ENCODE assay signal across 24 cellular contexts in genomic region chr14:29558516-29558915, GRCh38.
DNase-seq lines count a peak whose midpoint lies in the region; ATAC-seq and TF ChIP-seq lines count a peak whose summit lies in the region.
"Had no signal": no experiment of that assay in that cellular context is flagged by ENCODE, and none has a peak within 500 bp of the region (broad histone marks: within the 10 kb centered on the region; RNA-seq: fewer than 3 reads in every experiment).

No MANE protein-coding gene starts in this region.

- H3K4me1 ChIP-seq in naive thymus-derived CD4-positive, alpha-beta T cell (ENCODE audit: control insufficient read depth in 2 of 2, insufficient read depth in 2 of 2, low read length in 2 of 2): no peaks in the 10 kb centered on the region
- H3K4me1 ChIP-seq: tibial nerve had no signal

- CTCF ChIA-PET in naive thymus-derived CD4-positive, alpha-beta T cell (lab: Charles Lee): no interaction called here

- no peaks in the 10 kb centered on the region for H3K9me3 ChIP-seq in naive thymus-derived CD4-positive, alpha-beta T cell (ENCODE audit: control insufficient read depth in 2 of 3, low read length in 3 of 3)

- peak; percentile 41 for DNase-seq in AG08395 (ENCODE audit: low spot score)
- peak; percentile 84 for DNase-seq in HCEC 1CT
- peak; percentile 39 for DNase-seq in dedifferentiated amniotic fluid mesenchymal stem cell (ENCODE audit: extremely low spot score)
- DNase-seq in myocyte (ENCODE audit: low read depth): peak; percentile 27
- no peak for DNase-seq in midbrain (lab: John Stamatoyannopoulos, UW)
- DNase-seq in naive thymus-derived CD4-positive, alpha-beta T cell: no peak
- DNase-seq: activated CD4-positive, alpha-beta memory T cell treated with anti-CD3 and anti-CD28 coated beads, Interleukin-2, amount 10 ng/mL, durations not matched to agents 7 days and 5 days; activated effector memory CD4-positive, alpha-beta T cell treated with anti-CD3 and anti-CD28 coated beads, Interleukin-2, amount 50 U/mL, for 16 hours; foreskin melanocyte; Karpas-422; left ventricle myocardium superior; NCI-H1092; NCI-H1930; NCI-H69; SK-N-SH; stimulated activated CD4-positive, alpha-beta T cell treated with anti-CD3 and anti-CD28 coated beads, Interleukin-4, amount 100 ng/mL, for 4 hours; stimulated activated naive CD8-positive, alpha-beta T cell treated with anti-CD3 and anti-CD28 coated beads, Interleukin-15, Interleukin-2, amounts not matched to agents 100 U/mL and 50 U/mL, for 24 hours; T-helper 9 cell had no signal

- no peaks in the 10 kb centered on the region for H3K27me3 ChIP-seq in naive thymus-derived CD4-positive, alpha-beta T cell (ENCODE audit: control insufficient read depth in 2 of 2, insufficient read depth in 2 of 2, low read length in 2 of 2)
- H3K27me3 ChIP-seq: hepatocyte, tibial nerve had no signal

- no peak overlapping the region for H3K4me3 Mint-ChIP-seq in naive thymus-derived CD4-positive, alpha-beta T cell
- H3K4me3 Mint-ChIP-seq: activated CD4-positive, alpha-beta memory T cell treated with anti-CD3 and anti-CD28 coated beads, Interleukin-2, amount 10 ng/mL, durations not matched to agents 7 days and 5 days; CD14-positive monocyte; dendritic cell treated with granulocyte-macrophage colony-stimulating factor and Interleukin-4, amounts not matched to agents 40 ng/mL and 50 ng/mL, for 4 days had no signal

- no peak overlapping the region for H3K4me3 ChIP-seq in naive thymus-derived CD4-positive, alpha-beta T cell (ENCODE audit: low read length)
- H3K4me3 ChIP-seq: hepatocyte, tibial nerve had no signal

- H3K27ac ChIP-seq in naive thymus-derived CD4-positive, alpha-beta T cell (ENCODE audit: low read depth, low read length): no peak overlapping the region
- H3K27ac ChIP-seq: hepatocyte, tibial nerve had no signal

- no peaks in the 10 kb centered on the region for H3K27me3 Mint-ChIP-seq in naive thymus-derived CD4-positive, alpha-beta T cell
- H3K27me3 Mint-ChIP-seq: activated CD4-positive, alpha-beta memory T cell treated with anti-CD3 and anti-CD28 coated beads, Interleukin-2, amount 10 ng/mL, durations not matched to agents 7 days and 5 days; dendritic cell treated with granulocyte-macrophage colony-stimulating factor and Interleukin-4, amounts not matched to agents 40 ng/mL and 50 ng/mL, for 4 days had no signal

- H3K36me3 Mint-ChIP-seq in naive thymus-derived CD4-positive, alpha-beta T cell: no peaks in the 10 kb centered on the region
- H3K36me3 Mint-ChIP-seq: CD14-positive monocyte had no signal

- peaks cover 0 to 9% (median 1%) of the 10 kb centered on the region in 11 donors for H3K9me3 Mint-ChIP-seq in naive thymus-derived CD4-positive, alpha-beta T cell
- H3K9me3 Mint-ChIP-seq: dendritic cell treated with granulocyte-macrophage colony-stimulating factor and Interleukin-4, amounts not matched to agents 40 ng/mL and 50 ng/mL, for 4 days had no signal

- H3K36me3 ChIP-seq in naive thymus-derived CD4-positive, alpha-beta T cell (ENCODE audit: control insufficient read depth in 2 of 3, insufficient read depth in 3 of 3, low read length in 3 of 3): no peaks in the 10 kb centered on the region
- H3K36me3 ChIP-seq: tibial nerve had no signal

- no peak overlapping the region for H3K27ac Mint-ChIP-seq in naive thymus-derived CD4-positive, alpha-beta T cell
- H3K27ac Mint-ChIP-seq: activated CD4-positive, alpha-beta memory T cell treated with anti-CD3 and anti-CD28 coated beads, Interleukin-2, amount 10 ng/mL, durations not matched to agents 7 days and 5 days; CD14-positive monocyte; dendritic cell treated with granulocyte-macrophage colony-stimulating factor and Interleukin-4, amounts not matched to agents 40 ng/mL and 50 ng/mL, for 4 days had no signal

- intact Hi-C loops in naive thymus-derived CD4-positive, alpha-beta T cell (cut with micrococcal nuclease): loop anchor here in 1 of 2 donors (10.0 kb wide), 1 partner anchor 966 kb away; no protein-coding TSS in a partner anchor

- no peaks in the 10 kb centered on the region for H3K4me1 Mint-ChIP-seq in naive thymus-derived CD4-positive, alpha-beta T cell
- H3K4me1 Mint-ChIP-seq: activated CD4-positive, alpha-beta memory T cell treated with anti-CD3 and anti-CD28 coated beads, Interleukin-2, amount 10 ng/mL, durations not matched to agents 7 days and 5 days; CD14-positive monocyte had no signal

- ATAC-seq in naive thymus-derived CD4-positive, alpha-beta T cell: no peak
- no peak for ATAC-seq in HG03457 (IDR thresholded peaks at IDR 0.05; ENCODE audit: unreplicated experiment)
- no peak for ATAC-seq in GM18505 (IDR thresholded peaks at IDR 0.05; ENCODE audit: unreplicated experiment)
- ATAC-seq: left ventricle myocardium superior; stimulated activated naive CD8-positive, alpha-beta T cell treated with anti-CD3 and anti-CD28 coated beads, Interleukin-15, Interleukin-2, amounts not matched to agents 100 U/mL and 50 U/mL, for 24 hours had no signal

- no peak for TF ChIP-seq POLR2A in GM18505 (IDR thresholded peaks at IDR 0.05; ENCODE audit: borderline replicate concordance, extremely low read depth, insufficient read depth, insufficient read length)

- POLR2A ChIA-PET in naive thymus-derived CD4-positive, alpha-beta T cell (lab: Charles Lee): no interaction called here

Comparison
In these comparisons a context has a peak if more than half of its experiments do, and no peak if none do; other contexts are left out.
1. DNase-seq: peak in AG08395 (single experiment), HCEC 1CT (single experiment), dedifferentiated amniotic fluid mesenchymal stem cell (single experiment) and myocyte (single experiment); none in midbrain (single experiment) and naive thymus-derived CD4-positive, alpha-beta T cell (0 of 9).